In the genomic region with DNA sequence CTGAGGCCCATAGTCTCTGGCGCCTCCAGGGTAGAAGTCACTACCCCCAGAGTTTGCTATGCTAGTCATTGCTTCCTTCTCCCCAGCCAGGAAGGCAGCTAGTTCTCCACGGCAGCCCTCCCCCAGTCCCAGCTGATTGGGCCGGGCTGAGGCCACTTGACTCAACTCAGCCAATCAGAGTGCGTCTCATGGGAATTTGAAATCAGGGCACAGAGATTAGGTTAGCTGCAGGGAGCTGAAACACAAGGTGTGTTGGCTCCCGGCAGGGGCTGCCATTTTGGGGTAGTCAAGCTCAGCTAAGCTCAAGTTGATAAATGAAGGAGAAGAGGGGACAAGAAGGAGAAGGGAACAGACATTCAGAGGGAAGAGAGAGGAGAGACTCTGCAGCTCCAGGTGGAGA, we compare ENCODE assay signal across 9 cellular contexts. TPM values are rescaled to one million over a fixed set of nuclear protein-coding genes. Genes with fewer than 3 reads are reported as not detected.
DNase-seq lines count a peak whose midpoint lies in the region; ATAC-seq and TF ChIP-seq lines count a peak whose summit lies in the region.
"Had no signal": no experiment of that assay in that cellular context is flagged by ENCODE, and none has a peak within 500 bp of the region (broad histone marks: within the 10 kb centered on the region; RNA-seq: fewer than 3 reads in every experiment).

No MANE protein-coding gene starts in this region.

- H3K4me1 ChIP-seq in mammary epithelial cell (ENCODE audit: insufficient read depth, low read length) (no peaks in the 10 kb centered on the region), OCI-LY3 (ENCODE audit: low read length) (peaks cover 10% of the 10 kb centered on the region), upper lobe of right lung (no peaks in the 10 kb centered on the region)

- WGBS in mammary epithelial cell (ENCODE audit: low coverage, missing lambda C conversion rate) = 87% methylated on average over 4 of the region's 5 CpGs

- H3K4me1 Mint-ChIP-seq in MCF 10A (ENCODE audit: insufficient read depth, unreplicated experiment) (no peaks in the 10 kb centered on the region), glutamatergic neuron (ENCODE audit: low read depth, unreplicated experiment) (peaks cover 16% of the 10 kb centered on the region)

- DNase-seq in MCF 10A (ENCODE audit: unreplicated experiment) (peak; percentile 17), mammary epithelial cell (no peak), glutamatergic neuron (peak; percentile 56), upper lobe of right lung (no peak), middle frontal gyrus (ENCODE audit: extremely low spot score, low spot score) (no peak)
- no peak for DNase-seq in stimulated activated CD4-positive, alpha-beta T cell treated with anti-CD3 and anti-CD28 coated beads, Interleukin-2, amount 100 ng/mL, for 48 hours
- DNase-seq: COR-L47 had no signal

- H3K27me3 ChIP-seq in mammary epithelial cell (ENCODE audit: insufficient read depth, low read length) (no peaks in the 10 kb centered on the region), OCI-LY3 (ENCODE audit: low read depth, low read length) (no peaks in the 10 kb centered on the region), upper lobe of right lung (no peaks in the 10 kb centered on the region)

- no peak for TF ChIP-seq CTCF in MCF 10A (IDR thresholded peaks at IDR 0.05; ENCODE audit: unreplicated experiment)
- TF ChIP-seq CTCF in mammary epithelial cell (conservative IDR thresholded peaks at IDR 0.05 in 1 of 2, IDR thresholded peaks at IDR 0.05 in 1 of 2; ENCODE audit: extremely low read depth in 1 of 2, insufficient read depth in 1 of 2, low read depth in 1 of 2, low read length in 2 of 2) = no peak
- no peak for TF ChIP-seq CTCF in OCI-LY3 (IDR thresholded peaks at IDR 0.05; ENCODE audit: low read depth, low read length)
- TF ChIP-seq CTCF in glutamatergic neuron (IDR thresholded peaks at IDR 0.05; ENCODE audit: partially characterized antibody, unreplicated experiment) = no peak
- TF ChIP-seq CTCF in upper lobe of right lung (IDR thresholded peaks at IDR 0.05) = no peak

- POLR2A ChIA-PET in MCF 10A (lab: Yijun Ruan, JAX) = interaction anchor here (0.6 kb wide), 1 partner anchor 1698 kb away, joined by 3 read pairs; no protein-coding TSS in a partner anchor

- H2AFZ ChIP-seq in mammary epithelial cell (ENCODE audit: low read depth, low read length) (no peak overlapping the region), OCI-LY3 (ENCODE audit: low read depth, low read length) (peak overlapping the region; percentile 76)

- H3K9me3 Mint-ChIP-seq in MCF 10A (ENCODE audit: unreplicated experiment) (no peaks in the 10 kb centered on the region), glutamatergic neuron (ENCODE audit: unreplicated experiment) (peaks cover 9% of the 10 kb centered on the region)

- ATAC-seq in upper lobe of right lung (peak; percentile 19), HG02610 (IDR thresholded peaks at IDR 0.05; ENCODE audit: unreplicated experiment) (no peak)

- H3K4me3 Mint-ChIP-seq in MCF 10A (ENCODE audit: unreplicated experiment) = no peak overlapping the region
- no peak overlapping the region for H3K4me3 Mint-ChIP-seq in glutamatergic neuron (ENCODE audit: unreplicated experiment)

- H3K4me2 ChIP-seq in mammary epithelial cell (ENCODE audit: insufficient read depth, low read depth, low read length) (no peak overlapping the region), OCI-LY3 (ENCODE audit: low read length) (peak overlapping the region; percentile 42)

- CTCF ChIA-PET in MCF 10A (lab: Yijun Ruan, JAX) = interaction anchor here (0.7 to 1.1 kb wide), 5 partner anchors 13 to 492 kb away, joined by 3 to 4 read pairs (median 4); no protein-coding TSS in a partner anchor
- CTCF ChIA-PET in mammary epithelial cell (lab: Charles Lee; ENCODE audit: low non-redundant PET) = no interaction called here

- H3K9ac ChIP-seq in mammary epithelial cell (ENCODE audit: insufficient read depth, low read length) (no peak overlapping the region), OCI-LY3 (ENCODE audit: low read length) (no peak overlapping the region)

- in situ Hi-C loops in mammary epithelial cell (cut with MboI; ENCODE audit: low sequenced_read_pairs in 2 of 2) = no loop called here

- H4K20me1 ChIP-seq in mammary epithelial cell (ENCODE audit: insufficient read depth, low read length) (no peaks in the 10 kb centered on the region), OCI-LY3 (ENCODE audit: insufficient read depth, low read length) (no peaks in the 10 kb centered on the region)

- H3K79me2 ChIP-seq in mammary epithelial cell (ENCODE audit: insufficient read depth, low read length) (no peaks in the 10 kb centered on the region), OCI-LY3 (ENCODE audit: low read length) (no peaks in the 10 kb centered on the region)

- H3K36me3 ChIP-seq in mammary epithelial cell (ENCODE audit: insufficient read depth, low read length) (no peaks in the 10 kb centered on the region), OCI-LY3 (replicated peaks; ENCODE audit: low read depth, low read length) (no peaks in the 10 kb centered on the region), upper lobe of right lung (no peaks in the 10 kb centered on the region)

- H3K27me3 Mint-ChIP-seq in MCF 10A (ENCODE audit: insufficient read depth, unreplicated experiment) (no peaks in the 10 kb centered on the region), glutamatergic neuron (ENCODE audit: unreplicated experiment) (peaks cover 11% of the 10 kb centered on the region)

- H3K27ac ChIP-seq in mammary epithelial cell (ENCODE audit: insufficient read depth, low read depth, low read length) (no peak overlapping the region), OCI-LY3 (ENCODE audit: low read length) (no peak overlapping the region), upper lobe of right lung (no peak overlapping the region)

- H3K4me3 ChIP-seq in mammary epithelial cell (replicated peaks in 1 of 3; ENCODE audit: insufficient read depth in 1 of 3, low read depth in 2 of 3, low read length in 3 of 3) (no peak overlapping the region), OCI-LY3 (ENCODE audit: low read length) (peak overlapping the region; percentile 41), upper lobe of right lung (no peak overlapping the region)

- H3K9me3 ChIP-seq in mammary epithelial cell (replicated peaks; ENCODE audit: insufficient read depth, low read length) = no peaks in the 10 kb centered on the region
- no peaks in the 10 kb centered on the region for H3K9me3 ChIP-seq in OCI-LY3 (ENCODE audit: insufficient read depth, low read length)
- no peaks in the 10 kb centered on the region for H3K9me3 ChIP-seq in upper lobe of right lung

- intact Hi-C loops in MCF 10A (cut with micrococcal nuclease) (no loop called here), mammary epithelial cell (cut with micrococcal nuclease) (no loop called here), upper lobe of right lung (cut with DNase I) (no loop called here)

- H3K36me3 Mint-ChIP-seq in MCF 10A (ENCODE audit: insufficient read depth, unreplicated experiment) = no peaks in the 10 kb centered on the region
- H3K36me3 Mint-ChIP-seq in glutamatergic neuron (ENCODE audit: unreplicated experiment) = no peaks in the 10 kb centered on the region

- dilution Hi-C loops in mammary epithelial cell (cut with HindIII; ENCODE audit: low sequenced_read_pairs) = no loop called here

- no TSS peak for BruUV-seq in MCF 10A (replicated peaks; lab: Mats Ljungman, UMichigan)
- no TSS peak for BruUV-seq in mammary epithelial cell (replicated peaks; lab: Mats Ljungman, UMichigan)

- H3K27ac Mint-ChIP-seq in MCF 10A (ENCODE audit: low read depth, unreplicated experiment) (no peak overlapping the region), glutamatergic neuron (ENCODE audit: unreplicated experiment) (no peak overlapping the region)

RNA-seq across cellular contexts. Expression of a gene that starts 32.8 kb away (rescaled TPM):
- total RNA-seq in MCF 10A (2022) (not detected in 2 replicates), mammary epithelial cell (under 1 TPM in 1 of 2 donors, not detected in 1; 0.35 TPM), glutamatergic neuron (ENCODE audit: unreplicated experiment) (180 TPM), upper lobe of right lung (0.98 TPM)
- not detected for polyA plus RNA-seq in mammary epithelial cell
- polyA minus RNA-seq in mammary epithelial cell = not detected

Comparison
In these comparisons a context has a peak if more than half of its experiments do, and no peak if none do; other contexts are left out.
1. DNase-seq: peak in MCF 10A (single experiment) and glutamatergic neuron (single experiment); none in mammary epithelial cell (single experiment), upper lobe of right lung (single experiment), stimulated activated CD4-positive, alpha-beta T cell treated with anti-CD3 and anti-CD28 coated beads, Interleukin-2, amount 100 ng/mL, for 48 hours (0 of 2) and middle frontal gyrus (single experiment).
2. RNA of a gene that starts 32.8 kb away (total RNA-seq): 180 TPM in glutamatergic neuron (single experiment); 0.98 TPM in upper lobe of right lung (single experiment), 0.35 TPM in mammary epithelial cell and not detected in MCF 10A; every median in the first group is over 10 times any median in the second.